ENCODE assay signal across 1 cellular context in the genomic region with DNA sequence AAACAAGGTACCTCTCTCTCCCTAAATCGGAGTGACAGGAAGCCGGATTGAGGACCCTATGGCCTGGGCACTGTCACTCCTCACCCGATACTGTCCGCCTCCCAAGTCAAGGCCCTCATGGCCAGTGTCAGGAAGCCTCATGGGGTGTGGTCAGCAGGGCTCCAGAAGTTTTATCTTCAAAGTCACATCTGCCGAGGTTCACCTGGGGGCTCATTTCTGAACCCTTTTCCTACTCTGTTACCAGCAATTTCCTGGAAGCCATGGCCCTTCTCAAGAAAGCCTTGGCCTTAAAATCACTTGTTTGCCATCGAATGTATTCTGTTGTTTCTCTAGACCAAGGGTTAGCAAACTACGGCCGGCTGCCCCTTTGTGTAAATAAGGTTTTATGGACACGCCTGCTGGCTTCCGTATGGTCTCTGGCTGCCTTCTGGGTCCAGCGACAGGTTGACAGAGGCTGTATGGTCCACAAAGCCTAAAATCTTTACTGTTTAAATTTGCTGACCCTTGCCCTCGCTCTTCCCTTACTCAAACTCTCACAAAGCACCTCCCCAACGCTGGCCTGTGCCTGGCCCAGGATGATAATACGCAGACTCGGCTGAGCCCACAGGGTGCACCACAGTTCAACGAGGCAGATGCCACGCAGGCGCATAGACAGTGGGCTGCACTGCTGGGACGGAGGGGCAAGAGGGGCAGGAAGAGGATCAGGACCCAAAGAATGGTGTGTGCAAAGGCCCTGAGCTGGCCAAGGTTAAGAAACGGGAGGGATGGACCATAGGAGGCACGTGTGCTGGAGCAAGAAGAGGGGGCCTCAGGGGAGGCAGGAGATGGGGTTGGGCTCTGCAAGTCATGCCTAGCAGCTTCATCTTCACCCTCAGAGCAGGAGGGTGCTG.
TF ChIP-seq lines count a peak whose summit lies in the region.

No MANE protein-coding gene starts in this region.

TF ChIP-seq in K562, 482 proteins besides CTCF, POLR2A, EP300 and RAD21 (continued from another document and continues in another):
- TF ChIP-seq, protein P1, sequence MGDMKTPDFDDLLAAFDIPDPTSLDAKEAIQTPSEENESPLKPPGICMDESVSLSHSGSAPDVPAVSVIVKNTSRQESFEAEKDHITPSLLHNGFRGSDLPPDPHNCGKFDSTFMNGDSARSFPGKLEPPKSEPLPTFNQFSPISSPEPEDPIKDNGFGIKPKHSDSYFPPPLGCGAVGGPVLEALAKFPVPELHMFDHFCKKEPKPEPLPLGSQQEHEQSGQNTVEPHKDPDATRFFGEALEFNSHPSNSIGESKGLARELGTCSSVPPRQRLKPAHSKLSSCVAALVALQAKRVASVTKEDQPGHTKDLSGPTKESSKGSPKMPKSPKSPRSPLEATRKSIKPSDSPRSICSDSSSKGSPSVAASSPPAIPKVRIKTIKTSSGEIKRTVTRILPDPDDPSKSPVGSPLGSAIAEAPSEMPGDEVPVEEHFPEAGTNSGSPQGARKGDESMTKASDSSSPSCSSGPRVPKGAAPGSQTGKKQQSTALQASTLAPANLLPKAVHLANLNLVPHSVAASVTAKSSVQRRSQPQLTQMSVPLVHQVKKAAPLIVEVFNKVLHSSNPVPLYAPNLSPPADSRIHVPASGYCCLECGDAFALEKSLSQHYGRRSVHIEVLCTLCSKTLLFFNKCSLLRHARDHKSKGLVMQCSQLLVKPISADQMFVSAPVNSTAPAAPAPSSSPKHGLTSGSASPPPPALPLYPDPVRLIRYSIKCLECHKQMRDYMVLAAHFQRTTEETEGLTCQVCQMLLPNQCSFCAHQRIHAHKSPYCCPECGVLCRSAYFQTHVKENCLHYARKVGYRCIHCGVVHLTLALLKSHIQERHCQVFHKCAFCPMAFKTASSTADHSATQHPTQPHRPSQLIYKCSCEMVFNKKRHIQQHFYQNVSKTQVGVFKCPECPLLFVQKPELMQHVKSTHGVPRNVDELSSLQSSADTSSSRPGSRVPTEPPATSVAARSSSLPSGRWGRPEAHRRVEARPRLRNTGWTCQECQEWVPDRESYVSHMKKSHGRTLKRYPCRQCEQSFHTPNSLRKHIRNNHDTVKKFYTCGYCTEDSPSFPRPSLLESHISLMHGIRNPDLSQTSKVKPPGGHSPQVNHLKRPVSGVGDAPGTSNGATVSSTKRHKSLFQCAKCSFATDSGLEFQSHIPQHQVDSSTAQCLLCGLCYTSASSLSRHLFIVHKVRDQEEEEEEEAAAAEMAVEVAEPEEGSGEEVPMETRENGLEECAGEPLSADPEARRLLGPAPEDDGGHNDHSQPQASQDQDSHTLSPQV (IDR thresholded peaks at IDR 0.05): peak; percentile 66
- TF ChIP-seq ZNF644 (tag; IDR thresholded peaks at IDR 0.05; ENCODE audit: low read depth): no peak
- TF ChIP-seq MCM3 (IDR thresholded peaks at IDR 0.05): no peak
- peak in 1 of 2 experiments; percentile 37; a peak in 1 of 4 replicates for TF ChIP-seq MAZ (CRISPR knock-in tag; conservative IDR thresholded peaks at IDR 0.05 in 1 of 2, IDR thresholded peaks at IDR 0.05 in 1 of 2)
- TF ChIP-seq, protein P2, sequence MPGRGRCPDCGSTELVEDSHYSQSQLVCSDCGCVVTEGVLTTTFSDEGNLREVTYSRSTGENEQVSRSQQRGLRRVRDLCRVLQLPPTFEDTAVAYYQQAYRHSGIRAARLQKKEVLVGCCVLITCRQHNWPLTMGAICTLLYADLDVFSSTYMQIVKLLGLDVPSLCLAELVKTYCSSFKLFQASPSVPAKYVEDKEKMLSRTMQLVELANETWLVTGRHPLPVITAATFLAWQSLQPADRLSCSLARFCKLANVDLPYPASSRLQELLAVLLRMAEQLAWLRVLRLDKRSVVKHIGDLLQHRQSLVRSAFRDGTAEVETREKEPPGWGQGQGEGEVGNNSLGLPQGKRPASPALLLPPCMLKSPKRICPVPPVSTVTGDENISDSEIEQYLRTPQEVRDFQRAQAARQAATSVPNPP (IDR thresholded peaks at IDR 0.05; ENCODE audit: borderline replicate concordance, insufficient read depth, insufficient read length): no peak
- no peak for TF ChIP-seq FOSL1 (tag; conservative IDR thresholded peaks at IDR 0.05)
- TF ChIP-seq, protein P3, sequence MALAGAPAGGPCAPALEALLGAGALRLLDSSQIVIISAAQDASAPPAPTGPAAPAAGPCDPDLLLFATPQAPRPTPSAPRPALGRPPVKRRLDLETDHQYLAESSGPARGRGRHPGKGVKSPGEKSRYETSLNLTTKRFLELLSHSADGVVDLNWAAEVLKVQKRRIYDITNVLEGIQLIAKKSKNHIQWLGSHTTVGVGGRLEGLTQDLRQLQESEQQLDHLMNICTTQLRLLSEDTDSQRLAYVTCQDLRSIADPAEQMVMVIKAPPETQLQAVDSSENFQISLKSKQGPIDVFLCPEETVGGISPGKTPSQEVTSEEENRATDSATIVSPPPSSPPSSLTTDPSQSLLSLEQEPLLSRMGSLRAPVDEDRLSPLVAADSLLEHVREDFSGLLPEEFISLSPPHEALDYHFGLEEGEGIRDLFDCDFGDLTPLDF (CRISPR knock-in tag; IDR thresholded peaks at IDR 0.05): no peak
- no peak for TF ChIP-seq ZNF57 (CRISPR knock-in tag; IDR thresholded peaks at IDR 0.05)
- no peak for TF ChIP-seq ETV6 (IDR thresholded peaks at IDR 0.05; ENCODE audit: borderline replicate concordance in 1 of 2, low read depth in 2 of 2, low read length in 1 of 2)
- no peak for TF ChIP-seq ETV6 (CRISPR knock-in tag; IDR thresholded peaks at IDR 0.05; ENCODE audit: borderline replicate concordance)
- TF ChIP-seq RBM15 (IDR thresholded peaks at IDR 0.05; ENCODE audit: insufficient read depth, low read length): no peak
- TF ChIP-seq PURB (CRISPR knock-in tag; IDR thresholded peaks at IDR 0.05; ENCODE audit: low read depth): no peak
- peak; percentile 31; the same call in 1 of the 2 replicates for TF ChIP-seq HDAC2 (IDR thresholded peaks at IDR 0.05)
- TF ChIP-seq NFIC (IDR thresholded peaks at IDR 0.05): no peak
- no peak for TF ChIP-seq SREBF2 (CRISPR knock-in tag; IDR thresholded peaks at IDR 0.05)
- TF ChIP-seq ZNF134 (CRISPR knock-in tag; conservative IDR thresholded peaks at IDR 0.05): no peak
- no peak for TF ChIP-seq PML (IDR thresholded peaks at IDR 0.05; ENCODE audit: low read length)
- TF ChIP-seq BCL6 (CRISPR knock-in tag; IDR thresholded peaks at IDR 0.05): no peak
- no peak for TF ChIP-seq ZNF384 (IDR thresholded peaks at IDR 0.05; ENCODE audit: low read depth, low read length)
- no peak for TF ChIP-seq RBM39 (optimal IDR thresholded peaks at IDR 0.05; ENCODE audit: low read depth, low read length)
- TF ChIP-seq SP1 (CRISPR knock-in tag; IDR thresholded peaks at IDR 0.05): no peak
- TF ChIP-seq ESRRB (CRISPR knock-in tag; IDR thresholded peaks at IDR 0.05; ENCODE audit: borderline replicate concordance): no peak
- TF ChIP-seq, protein P4, sequence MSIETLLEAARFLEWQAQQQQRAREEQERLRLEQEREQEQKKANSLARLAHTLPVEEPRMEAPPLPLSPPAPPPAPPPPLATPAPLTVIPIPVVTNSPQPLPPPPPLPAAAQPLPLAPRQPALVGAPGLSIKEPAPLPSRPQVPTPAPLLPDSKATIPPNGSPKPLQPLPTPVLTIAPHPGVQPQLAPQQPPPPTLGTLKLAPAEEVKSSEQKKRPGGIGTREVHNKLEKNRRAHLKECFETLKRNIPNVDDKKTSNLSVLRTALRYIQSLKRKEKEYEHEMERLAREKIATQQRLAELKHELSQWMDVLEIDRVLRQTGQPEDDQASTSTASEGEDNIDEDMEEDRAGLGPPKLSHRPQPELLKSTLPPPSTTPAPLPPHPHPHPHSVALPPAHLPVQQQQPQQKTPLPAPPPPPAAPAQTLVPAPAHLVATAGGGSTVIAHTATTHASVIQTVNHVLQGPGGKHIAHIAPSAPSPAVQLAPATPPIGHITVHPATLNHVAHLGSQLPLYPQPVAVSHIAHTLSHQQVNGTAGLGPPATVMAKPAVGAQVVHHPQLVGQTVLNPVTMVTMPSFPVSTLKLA (conservative IDR thresholded peaks at IDR 0.05): peak in 1 of 2 experiments; percentile 44; a peak in 1 of 4 replicates
- TF ChIP-seq SAFB2 (IDR thresholded peaks at IDR 0.05; ENCODE audit: borderline replicate concordance, low read depth, low read length, severe bottlenecking): no peak
- no peak for TF ChIP-seq SMAD3 (CRISPR knock-in tag; conservative IDR thresholded peaks at IDR 0.05)
- no peak for TF ChIP-seq GTF2E2 (tag; IDR thresholded peaks at IDR 0.05)
- TF ChIP-seq CBFA2T3 (IDR thresholded peaks at IDR 0.05): peak; percentile 77
- no peak for TF ChIP-seq MCM5 (IDR thresholded peaks at IDR 0.05; ENCODE audit: low read depth)
- TF ChIP-seq ZNF76 (CRISPR knock-in tag; IDR thresholded peaks at IDR 0.05; ENCODE audit: borderline replicate concordance): no peak
- TF ChIP-seq, protein P5, sequence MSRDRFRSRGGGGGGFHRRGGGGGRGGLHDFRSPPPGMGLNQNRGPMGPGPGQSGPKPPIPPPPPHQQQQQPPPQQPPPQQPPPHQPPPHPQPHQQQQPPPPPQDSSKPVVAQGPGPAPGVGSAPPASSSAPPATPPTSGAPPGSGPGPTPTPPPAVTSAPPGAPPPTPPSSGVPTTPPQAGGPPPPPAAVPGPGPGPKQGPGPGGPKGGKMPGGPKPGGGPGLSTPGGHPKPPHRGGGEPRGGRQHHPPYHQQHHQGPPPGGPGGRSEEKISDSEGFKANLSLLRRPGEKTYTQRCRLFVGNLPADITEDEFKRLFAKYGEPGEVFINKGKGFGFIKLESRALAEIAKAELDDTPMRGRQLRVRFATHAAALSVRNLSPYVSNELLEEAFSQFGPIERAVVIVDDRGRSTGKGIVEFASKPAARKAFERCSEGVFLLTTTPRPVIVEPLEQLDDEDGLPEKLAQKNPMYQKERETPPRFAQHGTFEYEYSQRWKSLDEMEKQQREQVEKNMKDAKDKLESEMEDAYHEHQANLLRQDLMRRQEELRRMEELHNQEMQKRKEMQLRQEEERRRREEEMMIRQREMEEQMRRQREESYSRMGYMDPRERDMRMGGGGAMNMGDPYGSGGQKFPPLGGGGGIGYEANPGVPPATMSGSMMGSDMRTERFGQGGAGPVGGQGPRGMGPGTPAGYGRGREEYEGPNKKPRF (IDR thresholded peaks at IDR 0.05; ENCODE audit: low read depth, low read length): no peak
- TF ChIP-seq RAD51 (IDR thresholded peaks at IDR 0.05; ENCODE audit: borderline replicate concordance, low read depth): no peak
- TF ChIP-seq, protein P6, sequence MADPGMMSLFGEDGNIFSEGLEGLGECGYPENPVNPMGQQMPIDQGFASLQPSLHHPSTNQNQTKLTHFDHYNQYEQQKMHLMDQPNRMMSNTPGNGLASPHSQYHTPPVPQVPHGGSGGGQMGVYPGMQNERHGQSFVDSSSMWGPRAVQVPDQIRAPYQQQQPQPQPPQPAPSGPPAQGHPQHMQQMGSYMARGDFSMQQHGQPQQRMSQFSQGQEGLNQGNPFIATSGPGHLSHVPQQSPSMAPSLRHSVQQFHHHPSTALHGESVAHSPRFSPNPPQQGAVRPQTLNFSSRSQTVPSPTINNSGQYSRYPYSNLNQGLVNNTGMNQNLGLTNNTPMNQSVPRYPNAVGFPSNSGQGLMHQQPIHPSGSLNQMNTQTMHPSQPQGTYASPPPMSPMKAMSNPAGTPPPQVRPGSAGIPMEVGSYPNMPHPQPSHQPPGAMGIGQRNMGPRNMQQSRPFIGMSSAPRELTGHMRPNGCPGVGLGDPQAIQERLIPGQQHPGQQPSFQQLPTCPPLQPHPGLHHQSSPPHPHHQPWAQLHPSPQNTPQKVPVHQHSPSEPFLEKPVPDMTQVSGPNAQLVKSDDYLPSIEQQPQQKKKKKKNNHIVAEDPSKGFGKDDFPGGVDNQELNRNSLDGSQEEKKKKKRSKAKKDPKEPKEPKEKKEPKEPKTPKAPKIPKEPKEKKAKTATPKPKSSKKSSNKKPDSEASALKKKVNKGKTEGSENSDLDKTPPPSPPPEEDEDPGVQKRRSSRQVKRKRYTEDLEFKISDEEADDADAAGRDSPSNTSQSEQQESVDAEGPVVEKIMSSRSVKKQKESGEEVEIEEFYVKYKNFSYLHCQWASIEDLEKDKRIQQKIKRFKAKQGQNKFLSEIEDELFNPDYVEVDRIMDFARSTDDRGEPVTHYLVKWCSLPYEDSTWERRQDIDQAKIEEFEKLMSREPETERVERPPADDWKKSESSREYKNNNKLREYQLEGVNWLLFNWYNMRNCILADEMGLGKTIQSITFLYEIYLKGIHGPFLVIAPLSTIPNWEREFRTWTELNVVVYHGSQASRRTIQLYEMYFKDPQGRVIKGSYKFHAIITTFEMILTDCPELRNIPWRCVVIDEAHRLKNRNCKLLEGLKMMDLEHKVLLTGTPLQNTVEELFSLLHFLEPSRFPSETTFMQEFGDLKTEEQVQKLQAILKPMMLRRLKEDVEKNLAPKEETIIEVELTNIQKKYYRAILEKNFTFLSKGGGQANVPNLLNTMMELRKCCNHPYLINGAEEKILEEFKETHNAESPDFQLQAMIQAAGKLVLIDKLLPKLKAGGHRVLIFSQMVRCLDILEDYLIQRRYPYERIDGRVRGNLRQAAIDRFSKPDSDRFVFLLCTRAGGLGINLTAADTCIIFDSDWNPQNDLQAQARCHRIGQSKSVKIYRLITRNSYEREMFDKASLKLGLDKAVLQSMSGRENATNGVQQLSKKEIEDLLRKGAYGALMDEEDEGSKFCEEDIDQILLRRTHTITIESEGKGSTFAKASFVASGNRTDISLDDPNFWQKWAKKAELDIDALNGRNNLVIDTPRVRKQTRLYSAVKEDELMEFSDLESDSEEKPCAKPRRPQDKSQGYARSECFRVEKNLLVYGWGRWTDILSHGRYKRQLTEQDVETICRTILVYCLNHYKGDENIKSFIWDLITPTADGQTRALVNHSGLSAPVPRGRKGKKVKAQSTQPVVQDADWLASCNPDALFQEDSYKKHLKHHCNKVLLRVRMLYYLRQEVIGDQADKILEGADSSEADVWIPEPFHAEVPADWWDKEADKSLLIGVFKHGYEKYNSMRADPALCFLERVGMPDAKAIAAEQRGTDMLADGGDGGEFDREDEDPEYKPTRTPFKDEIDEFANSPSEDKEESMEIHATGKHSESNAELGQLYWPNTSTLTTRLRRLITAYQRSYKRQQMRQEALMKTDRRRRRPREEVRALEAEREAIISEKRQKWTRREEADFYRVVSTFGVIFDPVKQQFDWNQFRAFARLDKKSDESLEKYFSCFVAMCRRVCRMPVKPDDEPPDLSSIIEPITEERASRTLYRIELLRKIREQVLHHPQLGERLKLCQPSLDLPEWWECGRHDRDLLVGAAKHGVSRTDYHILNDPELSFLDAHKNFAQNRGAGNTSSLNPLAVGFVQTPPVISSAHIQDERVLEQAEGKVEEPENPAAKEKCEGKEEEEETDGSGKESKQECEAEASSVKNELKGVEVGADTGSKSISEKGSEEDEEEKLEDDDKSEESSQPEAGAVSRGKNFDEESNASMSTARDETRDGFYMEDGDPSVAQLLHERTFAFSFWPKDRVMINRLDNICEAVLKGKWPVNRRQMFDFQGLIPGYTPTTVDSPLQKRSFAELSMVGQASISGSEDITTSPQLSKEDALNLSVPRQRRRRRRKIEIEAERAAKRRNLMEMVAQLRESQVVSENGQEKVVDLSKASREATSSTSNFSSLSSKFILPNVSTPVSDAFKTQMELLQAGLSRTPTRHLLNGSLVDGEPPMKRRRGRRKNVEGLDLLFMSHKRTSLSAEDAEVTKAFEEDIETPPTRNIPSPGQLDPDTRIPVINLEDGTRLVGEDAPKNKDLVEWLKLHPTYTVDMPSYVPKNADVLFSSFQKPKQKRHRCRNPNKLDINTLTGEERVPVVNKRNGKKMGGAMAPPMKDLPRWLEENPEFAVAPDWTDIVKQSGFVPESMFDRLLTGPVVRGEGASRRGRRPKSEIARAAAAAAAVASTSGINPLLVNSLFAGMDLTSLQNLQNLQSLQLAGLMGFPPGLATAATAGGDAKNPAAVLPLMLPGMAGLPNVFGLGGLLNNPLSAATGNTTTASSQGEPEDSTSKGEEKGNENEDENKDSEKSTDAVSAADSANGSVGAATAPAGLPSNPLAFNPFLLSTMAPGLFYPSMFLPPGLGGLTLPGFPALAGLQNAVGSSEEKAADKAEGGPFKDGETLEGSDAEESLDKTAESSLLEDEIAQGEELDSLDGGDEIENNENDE (IDR thresholded peaks at IDR 0.05; ENCODE audit: low read depth, low read length): no peak
- TF ChIP-seq ZBED1 (IDR thresholded peaks at IDR 0.05): no peak
- no peak for TF ChIP-seq RNF2 (IDR thresholded peaks at IDR 0.05)
- TF ChIP-seq NR2C1 (IDR thresholded peaks at IDR 0.05): peak; percentile 59; the same call in 1 of the 2 replicates
- TF ChIP-seq NR2C1 (tag; IDR thresholded peaks at IDR 0.05): no peak
- TF ChIP-seq PTBP1 (IDR thresholded peaks at IDR 0.05; ENCODE audit: low read depth, low read length): no peak
